Comparison of ENCODE assay signal across 2 cellular contexts in the genomic region with DNA sequence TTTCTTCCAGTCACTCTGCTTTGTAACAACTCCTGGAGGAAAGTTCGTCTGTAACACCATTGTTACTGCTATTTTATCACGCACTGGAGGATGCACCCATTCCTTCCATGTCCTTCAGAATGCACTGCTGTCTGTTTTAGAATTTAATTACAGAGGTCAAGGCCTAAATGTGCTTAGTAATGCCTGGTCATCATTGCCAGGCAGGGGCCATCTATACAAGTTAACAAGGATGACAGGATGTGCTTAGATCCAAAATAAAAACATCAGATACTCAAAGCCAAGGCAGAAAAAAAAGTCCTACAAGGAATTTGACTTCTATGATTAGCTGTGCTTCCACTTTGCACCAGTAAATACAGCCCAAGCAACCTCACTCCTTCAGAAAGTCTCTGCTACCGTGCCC.
TF ChIP-seq lines count a peak whose summit lies in the region.

No MANE protein-coding gene starts in this region.

TF ChIP-seq in IMR-90, 13 proteins besides CTCF, POLR2A, EP300 and RAD21:
- TF ChIP-seq MAFK (IDR thresholded peaks at IDR 0.05; ENCODE audit: low read depth, low read length) (no peak), NFE2L2 (IDR thresholded peaks at IDR 0.05; ENCODE audit: low read depth, low read length) (peak; percentile 54)
TF ChIP-seq in IMR-90: peak in this region for 1.

TF ChIP-seq in K562, 482 proteins besides CTCF, POLR2A, EP300 and RAD21:
- no peak for TF ChIP-seq ZNF717 (CRISPR knock-in tag; IDR thresholded peaks at IDR 0.05)
- TF ChIP-seq THRAP3 (IDR thresholded peaks at IDR 0.05; ENCODE audit: borderline replicate concordance), result no peak
- TF ChIP-seq ZNF24 (IDR thresholded peaks at IDR 0.05), result no peak
- peak; percentile 38; the same call in 1 of the 2 replicates for TF ChIP-seq MAFG (tag; conservative IDR thresholded peaks at IDR 0.05)
